22 cellular contexts compared by ENCODE assay signal in the genomic region with DNA sequence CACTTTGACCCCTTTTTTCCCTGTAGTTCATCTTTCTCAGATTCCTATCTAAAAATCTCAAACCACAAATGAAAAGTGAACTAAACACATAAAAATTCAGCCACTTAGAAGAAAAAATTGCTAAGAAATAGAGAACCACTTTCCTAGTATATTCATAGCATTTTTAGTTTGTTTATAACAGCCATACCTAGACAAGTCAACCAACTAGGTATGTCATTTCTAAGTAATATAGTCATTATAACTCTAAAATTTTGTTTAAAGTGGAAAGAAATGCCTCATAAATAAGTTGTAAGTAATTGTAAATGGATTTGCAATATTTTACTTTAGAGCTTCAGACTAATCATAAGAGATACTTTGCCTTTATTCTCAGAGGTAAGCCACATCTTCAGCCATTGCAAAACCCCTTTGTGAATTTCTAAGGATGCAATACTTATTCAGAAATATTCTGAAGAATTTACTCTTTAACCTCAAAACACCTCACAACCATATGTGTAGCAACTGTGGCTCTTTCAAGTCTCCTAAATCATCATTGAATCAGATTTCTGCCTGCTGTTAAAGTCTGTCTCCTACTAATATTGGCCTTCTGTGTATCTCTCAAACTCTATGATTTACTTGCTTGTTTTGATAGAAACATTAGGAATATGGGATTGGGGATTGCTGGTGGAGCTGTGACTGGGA. TPM values are rescaled to one million over a fixed set of nuclear protein-coding genes. Genes with fewer than 3 reads are reported as not detected.
DNase-seq lines count a peak whose midpoint lies in the region; ATAC-seq and TF ChIP-seq lines count a peak whose summit lies in the region.
"Had no signal": no experiment of that assay in that cellular context is flagged by ENCODE, and none has a peak within 500 bp of the region (broad histone marks: within the 10 kb centered on the region; RNA-seq: fewer than 3 reads in every experiment).

No MANE protein-coding gene starts in this region.

- no peak overlapping the region for H3K27ac ChIP-seq in CD4-positive, alpha-beta memory T cell (ENCODE audit: low read depth, low read length)
- H3K27ac ChIP-seq in colonic mucosa: no peak overlapping the region
- H3K27ac ChIP-seq: cardiac muscle cell, dorsolateral prefrontal cortex, gastroesophageal sphincter, right atrium auricular region, thyroid gland had no signal

- H3K27ac Mint-ChIP-seq in activated CD8-positive, alpha-beta T cell treated with anti-CD3 and anti-CD28 coated beads for 36 hours: peak overlapping the region; percentile 41
- H3K27ac Mint-ChIP-seq in activated CD8-positive, alpha-beta T cell treated with anti-CD3 and anti-CD28 coated beads, Interleukin-2, amount 10 ng/mL, durations not matched to agents 7 days and 5 days: no peak overlapping the region
- peak overlapping the region in 5 of 7 donors; percentile 3 to 70 (median 47) for H3K27ac Mint-ChIP-seq in CD4-positive, alpha-beta memory T cell
- peak overlapping the region; percentile 83 for H3K27ac Mint-ChIP-seq in activated CD4-positive, alpha-beta memory T cell treated with anti-CD3 and anti-CD28 coated beads for 36 hours

- peaks cover 57% of the 10 kb centered on the region for H3K4me1 Mint-ChIP-seq in activated CD8-positive, alpha-beta T cell treated with anti-CD3 and anti-CD28 coated beads for 36 hours (ENCODE audit: low read depth)
- H3K4me1 Mint-ChIP-seq in activated CD8-positive, alpha-beta T cell treated with anti-CD3 and anti-CD28 coated beads, Interleukin-2, amount 10 ng/mL, durations not matched to agents 7 days and 5 days (ENCODE audit: low read depth): peaks cover 54% of the 10 kb centered on the region
- H3K4me1 Mint-ChIP-seq in CD4-positive, alpha-beta memory T cell: peaks cover 48 to 69% (median 57%) of the 10 kb centered on the region in 4 donors
- H3K4me1 Mint-ChIP-seq in activated CD4-positive, alpha-beta memory T cell treated with anti-CD3 and anti-CD28 coated beads for 36 hours (ENCODE audit: low read depth): peaks cover 66% of the 10 kb centered on the region

- H3K36me3 ChIP-seq in CD4-positive, alpha-beta memory T cell (ENCODE audit: insufficient read depth, low read length): peaks cover 7% of the 10 kb centered on the region
- H3K36me3 ChIP-seq in colonic mucosa: no peaks in the 10 kb centered on the region
- H3K36me3 ChIP-seq: thyroid gland had no signal

- peaks cover 3% of the 10 kb centered on the region for H3K9me3 Mint-ChIP-seq in activated CD8-positive, alpha-beta T cell treated with anti-CD3 and anti-CD28 coated beads for 36 hours
- H3K9me3 Mint-ChIP-seq in activated CD8-positive, alpha-beta T cell treated with anti-CD3 and anti-CD28 coated beads, Interleukin-2, amount 10 ng/mL, durations not matched to agents 7 days and 5 days (ENCODE audit: insufficient read depth): peaks cover 6% of the 10 kb centered on the region
- no peaks in the 10 kb centered on the region for H3K9me3 Mint-ChIP-seq in CD4-positive, alpha-beta memory T cell
- H3K9me3 Mint-ChIP-seq in activated CD4-positive, alpha-beta memory T cell treated with anti-CD3 and anti-CD28 coated beads for 36 hours: no peaks in the 10 kb centered on the region
- H3K9me3 Mint-ChIP-seq: CD14-positive monocyte had no signal

- no peaks in the 10 kb centered on the region for H3K27me3 Mint-ChIP-seq in activated CD8-positive, alpha-beta T cell treated with anti-CD3 and anti-CD28 coated beads for 36 hours
- H3K27me3 Mint-ChIP-seq in activated CD8-positive, alpha-beta T cell treated with anti-CD3 and anti-CD28 coated beads, Interleukin-2, amount 10 ng/mL, durations not matched to agents 7 days and 5 days (ENCODE audit: low read depth): no peaks in the 10 kb centered on the region
- no peaks in the 10 kb centered on the region for H3K27me3 Mint-ChIP-seq in CD4-positive, alpha-beta memory T cell
- H3K27me3 Mint-ChIP-seq in activated CD4-positive, alpha-beta memory T cell treated with anti-CD3 and anti-CD28 coated beads for 36 hours: no peaks in the 10 kb centered on the region
- H3K27me3 Mint-ChIP-seq: activated CD4-positive, alpha-beta T cell treated with anti-CD3 and anti-CD28 coated beads, Interleukin-2, amount 10 ng/mL, durations not matched to agents 7 days and 5 days had no signal

- H3K9me3 ChIP-seq in CD4-positive, alpha-beta memory T cell (ENCODE audit: control insufficient read depth in 1 of 2, low read length in 2 of 2): no peaks in the 10 kb centered on the region
- H3K9me3 ChIP-seq in colonic mucosa: no peaks in the 10 kb centered on the region
- H3K9me3 ChIP-seq: gastroesophageal sphincter, right atrium auricular region, thyroid gland had no signal

- no peak overlapping the region for H3K9ac ChIP-seq in colonic mucosa (ENCODE audit: low read depth in 2 of 2, low read length in 2 of 2)

- H3K4me3 Mint-ChIP-seq in activated CD8-positive, alpha-beta T cell treated with anti-CD3 and anti-CD28 coated beads for 36 hours: no peak overlapping the region
- H3K4me3 Mint-ChIP-seq in activated CD8-positive, alpha-beta T cell treated with anti-CD3 and anti-CD28 coated beads, Interleukin-2, amount 10 ng/mL, durations not matched to agents 7 days and 5 days: no peak overlapping the region
- H3K4me3 Mint-ChIP-seq in CD4-positive, alpha-beta memory T cell: peak overlapping the region in 4 of 8 donors; percentile 30 to 42 (median 36)
- H3K4me3 Mint-ChIP-seq in activated CD4-positive, alpha-beta memory T cell treated with anti-CD3 and anti-CD28 coated beads for 36 hours: no peak overlapping the region
- H3K4me3 Mint-ChIP-seq: activated CD4-positive, alpha-beta T cell treated with anti-CD3 and anti-CD28 coated beads, Interleukin-2, amount 10 ng/mL, durations not matched to agents 7 days and 5 days; CD14-positive monocyte had no signal

- no peak overlapping the region for H3K4me3 ChIP-seq in CD4-positive, alpha-beta memory T cell (ENCODE audit: low read length in 2 of 2)
- H3K4me3 ChIP-seq in colonic mucosa: no peak overlapping the region
- H3K4me3 ChIP-seq: cardiac muscle cell, dorsolateral prefrontal cortex, gastroesophageal sphincter, lung, right atrium auricular region, thyroid gland had no signal

- H3K4me1 ChIP-seq in CD4-positive, alpha-beta memory T cell (ENCODE audit: insufficient read depth, low read length): peaks cover 39% of the 10 kb centered on the region
- no peaks in the 10 kb centered on the region for H3K4me1 ChIP-seq in colonic mucosa
- H3K4me1 ChIP-seq: right atrium auricular region had no signal

- CTCF ChIA-PET in activated CD8-positive, alpha-beta T cell treated with anti-CD3 and anti-CD28 coated beads for 36 hours (lab: Charles Lee): interaction anchor here (1.4 kb wide), 1 partner anchor 38 kb away, joined by 4 read pairs; no protein-coding TSS in a partner anchor
- CTCF ChIA-PET in activated CD8-positive, alpha-beta T cell treated with anti-CD3 and anti-CD28 coated beads, Interleukin-2, amount 10 ng/mL, durations not matched to agents 7 days and 5 days (lab: Charles Lee): interaction anchor here (0.7 to 2.5 kb wide), 4 partner anchors 22 to 365 kb away, joined by 3 to 8 read pairs (median 4); no protein-coding TSS in a partner anchor
- CTCF ChIA-PET in CD4-positive, alpha-beta memory T cell (lab: Charles Lee; ENCODE audit: partially characterized antibody): interaction anchor here (1.0 kb wide), 1 partner anchor 42 kb away, joined by 3 read pairs; no protein-coding TSS in a partner anchor
- CTCF ChIA-PET in activated CD4-positive, alpha-beta memory T cell treated with anti-CD3 and anti-CD28 coated beads for 36 hours (lab: Charles Lee): interaction anchor here (0.9 to 1.2 kb wide), 2 partner anchors 41 to 311 kb away, joined by 3 to 4 read pairs; no protein-coding TSS in a partner anchor

- TF ChIP-seq CTCF in activated CD8-positive, alpha-beta T cell treated with anti-CD3 and anti-CD28 coated beads for 36 hours (IDR thresholded peaks at IDR 0.05): no peak
- TF ChIP-seq CTCF in colonic mucosa (IDR thresholded peaks at IDR 0.05): no peak

- peaks cover 73% of the 10 kb centered on the region for H3K36me3 Mint-ChIP-seq in activated CD8-positive, alpha-beta T cell treated with anti-CD3 and anti-CD28 coated beads for 36 hours (ENCODE audit: low read depth)
- H3K36me3 Mint-ChIP-seq in activated CD8-positive, alpha-beta T cell treated with anti-CD3 and anti-CD28 coated beads, Interleukin-2, amount 10 ng/mL, durations not matched to agents 7 days and 5 days (ENCODE audit: low read depth): peaks cover 83% of the 10 kb centered on the region
- peaks cover 60% of the 10 kb centered on the region in 2 donors for H3K36me3 Mint-ChIP-seq in CD4-positive, alpha-beta memory T cell
- H3K36me3 Mint-ChIP-seq in activated CD4-positive, alpha-beta memory T cell treated with anti-CD3 and anti-CD28 coated beads for 36 hours: peaks cover 60% of the 10 kb centered on the region

- intact Hi-C loops in activated CD8-positive, alpha-beta T cell treated with anti-CD3 and anti-CD28 coated beads for 36 hours (cut with micrococcal nuclease): no loop called here
- intact Hi-C loops in CD4-positive, alpha-beta memory T cell (cut with micrococcal nuclease): no loop called here
- intact Hi-C loops in activated CD4-positive, alpha-beta memory T cell treated with anti-CD3 and anti-CD28 coated beads for 36 hours (cut with micrococcal nuclease): loop anchor here (2.0 to 5.0 kb wide), 3 partner anchors 34 to 76 kb away; a partner anchor contains a TSS
- intact Hi-C loops in colonic mucosa (cut with DNase I): no loop called here

- H3K27me3 ChIP-seq in CD4-positive, alpha-beta memory T cell (ENCODE audit: insufficient read depth, low read length): no peaks in the 10 kb centered on the region
- no peaks in the 10 kb centered on the region for H3K27me3 ChIP-seq in colonic mucosa
- H3K27me3 ChIP-seq: cardiac muscle cell, dorsolateral prefrontal cortex, gastroesophageal sphincter, right atrium auricular region, thyroid gland had no signal

- peak; percentile 47 for ATAC-seq in activated CD8-positive, alpha-beta T cell treated with anti-CD3 and anti-CD28 coated beads for 36 hours
- no peak for ATAC-seq in activated CD8-positive, alpha-beta T cell treated with anti-CD3 and anti-CD28 coated beads, Interleukin-2, amount 10 ng/mL, durations not matched to agents 7 days and 5 days
- ATAC-seq: gastroesophageal sphincter, HepG2 had no signal

- POLR2A ChIA-PET in activated CD8-positive, alpha-beta T cell treated with anti-CD3 and anti-CD28 coated beads for 36 hours (lab: Charles Lee): interaction anchor here (0.6 to 0.8 kb wide), 2 partner anchors 8 to 75 kb away, joined by 3 to 6 read pairs; a partner anchor contains a TSS
- POLR2A ChIA-PET in activated CD8-positive, alpha-beta T cell treated with anti-CD3 and anti-CD28 coated beads, Interleukin-2, amount 10 ng/mL, durations not matched to agents 7 days and 5 days (lab: Charles Lee): no interaction called here
- POLR2A ChIA-PET in CD4-positive, alpha-beta memory T cell (lab: Charles Lee; ENCODE audit: partially characterized antibody): no interaction called here
- POLR2A ChIA-PET in activated CD4-positive, alpha-beta memory T cell treated with anti-CD3 and anti-CD28 coated beads for 36 hours (lab: Charles Lee): interaction anchor here (0.9 to 1.1 kb wide), 3 partner anchors 11 to 360 kb away, joined by 4 to 5 read pairs (median 4); a partner anchor contains a TSS

- no peak for DNase-seq in activated CD8-positive, alpha-beta T cell treated with anti-CD3 and anti-CD28 coated beads for 36 hours
- DNase-seq in activated CD8-positive, alpha-beta T cell treated with anti-CD3 and anti-CD28 coated beads, Interleukin-2, amount 10 ng/mL, durations not matched to agents 7 days and 5 days: no peak
- no peak for DNase-seq in CD4-positive, alpha-beta memory T cell
- no peak for DNase-seq in activated CD4-positive, alpha-beta memory T cell treated with anti-CD3 and anti-CD28 coated beads for 36 hours
- DNase-seq in iris pigment epithelial cell (ENCODE audit: low read depth) (peak; percentile 28), colonic mucosa (no peak), kidney tubule cell (ENCODE audit: low spot score) (no peak), C1 segment of cervical spinal cord (lab: John Stamatoyannopoulos, UW) (no peak)
- DNase-seq: activated CD4-positive, alpha-beta T cell treated with anti-CD3 and anti-CD28 coated beads, Interleukin-2, amount 10 ng/mL, durations not matched to agents 7 days and 5 days; amniotic stem cell; dorsolateral prefrontal cortex; NCI-H1417 treated with DMSO at 0.1 percent for 48 hours; NCI-H526 treated with DMSO at 0.1 percent for 48 hours; occipital lobe; thyroid gland had no signal

RNA-seq across cellular contexts. Expression of a gene that starts 6.9 kb away (rescaled TPM):
- total RNA-seq in activated CD8-positive, alpha-beta T cell treated with anti-CD3 and anti-CD28 coated beads for 36 hours: 1 to 10 TPM; 3.7 to 4.7 TPM
- total RNA-seq in activated CD8-positive, alpha-beta T cell treated with anti-CD3 and anti-CD28 coated beads, Interleukin-2, amount 10 ng/mL, durations not matched to agents 7 days and 5 days: 10 to 100 TPM; 10.1 TPM
- total RNA-seq in CD4-positive, alpha-beta memory T cell: 10 to 100 TPM in 1 of 2 experiments, 1 to 10 TPM in 1; 6.8 to 10.0 TPM
- 1 to 10 TPM in 1 of 2 donors, not detected in 1; 2.2 TPM for polyA plus RNA-seq in CD4-positive, alpha-beta memory T cell
- 1 to 10 TPM; 4.8 to 5.8 TPM for total RNA-seq in activated CD4-positive, alpha-beta memory T cell treated with anti-CD3 and anti-CD28 coated beads for 36 hours
- total RNA-seq in colonic mucosa: 1 to 10 TPM; 1.4 to 1.5 TPM
- total RNA-seq: epithelial cell of proximal tubule had no signal

Comparison
In these comparisons a context has a peak if more than half of its experiments do, and no peak if none do; other contexts are left out.
1. POLR2A ChIA-PET loops: an anchor here in activated CD8-positive, alpha-beta T cell treated with anti-CD3 and anti-CD28 coated beads for 36 hours (0.6 to 0.8 kb wide) and activated CD4-positive, alpha-beta memory T cell treated with anti-CD3 and anti-CD28 coated beads for 36 hours (0.9 to 1.1 kb wide); none called in activated CD8-positive, alpha-beta T cell treated with anti-CD3 and anti-CD28 coated beads, Interleukin-2, amount 10 ng/mL, durations not matched to agents 7 days and 5 days and CD4-positive, alpha-beta memory T cell.